ENCODE assay signal across 11 cellular contexts in the genomic region with DNA sequence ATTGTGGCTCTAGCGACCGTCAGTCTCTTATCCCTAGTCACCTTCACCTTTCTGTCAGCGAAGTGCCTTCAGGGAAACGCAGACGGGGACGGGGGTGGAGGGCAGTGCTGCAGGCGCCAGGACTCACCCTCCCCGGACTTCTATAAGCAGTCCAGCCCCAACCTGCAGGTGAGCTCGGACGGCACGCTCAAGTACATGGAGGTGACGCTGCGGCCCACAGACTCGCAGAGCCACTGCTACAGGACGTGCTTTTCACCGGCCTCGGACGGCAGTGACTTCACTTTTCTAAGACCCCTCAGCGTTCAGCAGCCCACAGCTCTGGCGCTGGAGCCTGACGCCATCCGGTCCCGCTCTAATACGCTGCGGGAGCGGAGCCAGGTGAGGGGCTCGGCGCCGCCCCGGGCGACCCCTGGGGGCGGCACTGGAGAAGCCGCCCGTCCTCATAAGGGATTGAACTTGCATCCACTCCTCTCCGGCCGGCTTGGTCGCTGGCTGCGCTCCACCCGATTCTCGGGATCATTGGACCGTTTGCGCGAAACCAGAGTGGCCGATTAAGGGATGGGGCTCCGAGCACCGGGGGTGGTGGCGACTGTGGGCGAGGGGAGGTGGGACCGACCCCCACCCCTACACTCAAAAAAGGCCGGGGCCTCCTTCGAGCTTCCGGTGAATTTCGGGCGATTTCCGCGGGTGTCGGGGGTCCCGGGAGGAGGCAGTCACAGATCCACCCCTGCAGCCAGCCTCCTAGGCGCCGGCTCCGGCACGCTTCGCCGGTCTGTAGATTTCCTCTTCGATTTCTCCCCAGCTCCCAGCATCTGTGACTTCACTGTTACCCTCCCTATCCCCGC. TPM values are rescaled to one million over a fixed set of nuclear protein-coding genes. Genes with fewer than 3 reads are reported as not detected.
A peak's percentile ranks its signal among the peaks of the same experiment; 100 is the strongest.
DNase-seq lines count a peak whose midpoint lies in the region; ATAC-seq, FAIRE-seq and TF ChIP-seq lines count a peak whose summit lies in the region.
"Had no signal": no experiment of that assay in that cellular context is flagged by ENCODE, and none has a peak within 500 bp of the region (broad histone marks: within the 10 kb centered on the region; RNA-seq: fewer than 3 reads in every experiment).

No MANE protein-coding gene starts in this region.

- H3K36me3 ChIP-seq in brain microvascular endothelial cell (replicated peaks), result no peaks in the 10 kb centered on the region

- H3K4me1 Mint-ChIP-seq in activated T-helper 1 cell treated with anti-CD3 and anti-CD28 coated beads, Interleukin-12 subunit alpha, Interleukin-12 subunit beta, Interleukin-2, Interleukin-4 antibody, amounts not matched to agents 30 ng/mL and 10 ng/mL and 1 ng/mL, durations not matched to agents 14 hours and 24 hours and 36 hours (ENCODE audit: low read depth), result no peaks in the 10 kb centered on the region
- peaks cover 14 to 17% (median 15%) of the 10 kb centered on the region in 4 donors for H3K4me1 Mint-ChIP-seq in naive thymus-derived CD8-positive, alpha-beta T cell

- intact Hi-C loops in activated T-helper 1 cell treated with anti-CD3 and anti-CD28 coated beads, Interleukin-12 subunit alpha, Interleukin-12 subunit beta, Interleukin-2, Interleukin-4 antibody, amounts not matched to agents 30 ng/mL and 10 ng/mL and 1 ng/mL, durations not matched to agents 14 hours and 24 hours and 36 hours (cut with micrococcal nuclease), result no loop called here

- no peaks in the 10 kb centered on the region for H3K9me3 Mint-ChIP-seq in activated T-helper 1 cell treated with anti-CD3 and anti-CD28 coated beads, Interleukin-12 subunit alpha, Interleukin-12 subunit beta, Interleukin-2, Interleukin-4 antibody, amounts not matched to agents 30 ng/mL and 10 ng/mL and 1 ng/mL, durations not matched to agents 14 hours and 24 hours and 36 hours
- H3K9me3 Mint-ChIP-seq in naive thymus-derived CD8-positive, alpha-beta T cell, result peaks cover 0 to 4% (median 0%) of the 10 kb centered on the region in 9 donors

- peaks cover 39% of the 10 kb centered on the region for H3K27me3 Mint-ChIP-seq in activated T-helper 1 cell treated with anti-CD3 and anti-CD28 coated beads, Interleukin-12 subunit alpha, Interleukin-12 subunit beta, Interleukin-2, Interleukin-4 antibody, amounts not matched to agents 30 ng/mL and 10 ng/mL and 1 ng/mL, durations not matched to agents 14 hours and 24 hours and 36 hours (ENCODE audit: insufficient read depth)
- H3K27me3 Mint-ChIP-seq in naive thymus-derived CD8-positive, alpha-beta T cell, result peaks cover 40 to 96% (median 73%) of the 10 kb centered on the region in 5 donors

- in situ Hi-C loops in brain microvascular endothelial cell (cut with HindIII; ENCODE audit: low pct_ligation_motif_present, low sequenced_read_pairs), result no loop called here

- H3K36me3 Mint-ChIP-seq in activated T-helper 1 cell treated with anti-CD3 and anti-CD28 coated beads, Interleukin-12 subunit alpha, Interleukin-12 subunit beta, Interleukin-2, Interleukin-4 antibody, amounts not matched to agents 30 ng/mL and 10 ng/mL and 1 ng/mL, durations not matched to agents 14 hours and 24 hours and 36 hours (ENCODE audit: low read depth), result no peaks in the 10 kb centered on the region
- H3K36me3 Mint-ChIP-seq in naive thymus-derived CD8-positive, alpha-beta T cell, result peaks cover under 1 to 4% (median 2%) of the 10 kb centered on the region in 3 donors

- H3K27me3 ChIP-seq in brain microvascular endothelial cell (replicated peaks), result no peaks in the 10 kb centered on the region

- FAIRE-seq in frontal cortex (lab: Jason Lieb, UNC), result no peak
- FAIRE-seq: K562 had no signal

- no peak for DNase-seq in activated T-helper 1 cell treated with anti-CD3 and anti-CD28 coated beads, Interleukin-12 subunit alpha, Interleukin-12 subunit beta, Interleukin-2, Interleukin-4 antibody, amounts not matched to agents 30 ng/mL and 10 ng/mL and 1 ng/mL, durations not matched to agents 14 hours and 24 hours and 36 hours (ENCODE audit: low spot score)
- no peak for DNase-seq in naive thymus-derived CD8-positive, alpha-beta T cell
- no peak for DNase-seq in NCI-H2081 treated with DMSO at 0.1 percent for 48 hours (lab: John Stamatoyannopoulos, UW)
- no peak for DNase-seq in frontal cortex (ENCODE audit: low spot score in 2 of 2)
- no peak for DNase-seq in NCI-H1417 treated with DMSO at 0.1 percent for 48 hours (lab: John Stamatoyannopoulos, UW)
- DNase-seq in brain microvascular endothelial cell, result no peak
- DNase-seq: EL, NCI-H69 had no signal

- TF ChIP-seq CTCF in GM12875 (IDR thresholded peaks at IDR 0.05; ENCODE audit: borderline replicate concordance, insufficient read depth, low read depth, low read length), result no peak
- TF ChIP-seq CTCF in brain microvascular endothelial cell (IDR thresholded peaks at IDR 0.05; ENCODE audit: low read depth, low read length, missing control alignments), result no peak

- no peak overlapping the region for H3K27ac Mint-ChIP-seq in activated T-helper 1 cell treated with anti-CD3 and anti-CD28 coated beads, Interleukin-12 subunit alpha, Interleukin-12 subunit beta, Interleukin-2, Interleukin-4 antibody, amounts not matched to agents 30 ng/mL and 10 ng/mL and 1 ng/mL, durations not matched to agents 14 hours and 24 hours and 36 hours
- H3K27ac Mint-ChIP-seq in naive thymus-derived CD8-positive, alpha-beta T cell, result no peak overlapping the region

- H3K27ac ChIP-seq in brain microvascular endothelial cell, result no peak overlapping the region

- POLR2A ChIA-PET in naive thymus-derived CD8-positive, alpha-beta T cell (lab: Charles Lee), result interaction anchor here (1.3 kb wide), 1 partner anchor 171 kb away, joined by 3 read pairs; a partner anchor contains a TSS

- peak; percentile 32 for ATAC-seq in GM21723 (IDR thresholded peaks at IDR 0.05; ENCODE audit: unreplicated experiment)
- ATAC-seq in naive thymus-derived CD8-positive, alpha-beta T cell, result no peak
- ATAC-seq: K562 had no signal

- peak overlapping the region; percentile 64 for H3K4me3 Mint-ChIP-seq in activated T-helper 1 cell treated with anti-CD3 and anti-CD28 coated beads, Interleukin-12 subunit alpha, Interleukin-12 subunit beta, Interleukin-2, Interleukin-4 antibody, amounts not matched to agents 30 ng/mL and 10 ng/mL and 1 ng/mL, durations not matched to agents 14 hours and 24 hours and 36 hours
- peak overlapping the region; percentile 59 to 90 (median 76) for H3K4me3 Mint-ChIP-seq in naive thymus-derived CD8-positive, alpha-beta T cell

- peak overlapping the region; percentile 6 for H3K4me3 ChIP-seq in GM12875 (ENCODE audit: low read depth, low read length)
- H3K4me3 ChIP-seq in brain microvascular endothelial cell (ENCODE audit: low read depth, low read length), result no peak overlapping the region
- H3K4me3 ChIP-seq: K562 had no signal

RNA-seq across cellular contexts. Expression of a gene that starts 2.7 kb away (rescaled TPM):
- not detected in 2 replicates for total RNA-seq in activated T-helper 1 cell treated with anti-CD3 and anti-CD28 coated beads, Interleukin-12 subunit alpha, Interleukin-12 subunit beta, Interleukin-2, Interleukin-4 antibody, amounts not matched to agents 30 ng/mL and 10 ng/mL and 1 ng/mL, durations not matched to agents 14 hours and 24 hours and 36 hours
- total RNA-seq in naive thymus-derived CD8-positive, alpha-beta T cell, result not detected
- polyA plus RNA-seq in naive thymus-derived CD8-positive, alpha-beta T cell, result not detected
- total RNA-seq in frontal cortex, result 4.9 TPM
- total RNA-seq: K562 had no signal
- polyA plus RNA-seq: K562 had no signal

RNA-seq across cellular contexts. Expression of a gene that starts 6.7 kb away (rescaled TPM):
- not detected in 2 replicates for total RNA-seq in activated T-helper 1 cell treated with anti-CD3 and anti-CD28 coated beads, Interleukin-12 subunit alpha, Interleukin-12 subunit beta, Interleukin-2, Interleukin-4 antibody, amounts not matched to agents 30 ng/mL and 10 ng/mL and 1 ng/mL, durations not matched to agents 14 hours and 24 hours and 36 hours
- not detected for total RNA-seq in naive thymus-derived CD8-positive, alpha-beta T cell
- not detected for polyA plus RNA-seq in naive thymus-derived CD8-positive, alpha-beta T cell
- total RNA-seq in frontal cortex, result 65.2 TPM
- polyA plus RNA-seq: K562 had no signal

RNA-seq across cellular contexts. Expression of a gene that starts 15.8 kb away (rescaled TPM):
- total RNA-seq in activated T-helper 1 cell treated with anti-CD3 and anti-CD28 coated beads, Interleukin-12 subunit alpha, Interleukin-12 subunit beta, Interleukin-2, Interleukin-4 antibody, amounts not matched to agents 30 ng/mL and 10 ng/mL and 1 ng/mL, durations not matched to agents 14 hours and 24 hours and 36 hours, result 0.31 and 0.32 TPM in 2 replicates
- total RNA-seq in naive thymus-derived CD8-positive, alpha-beta T cell, result not detected
- under 1 TPM in 2 of 3 donors, not detected in 1; 0.18 to 0.25 TPM for polyA plus RNA-seq in naive thymus-derived CD8-positive, alpha-beta T cell
- 20.8 TPM for total RNA-seq in frontal cortex
- polyA plus RNA-seq: K562 had no signal

Comparison
In these comparisons a context has a peak if more than half of its experiments do, and no peak if none do; other contexts are left out.
1. RNA of a gene that starts 6.7 kb away (total RNA-seq): 65.2 TPM in frontal cortex (single experiment); not detected in naive thymus-derived CD8-positive, alpha-beta T cell and not detected in activated T-helper 1 cell treated with anti-CD3 and anti-CD28 coated beads, Interleukin-12 subunit alpha, Interleukin-12 subunit beta, Interleukin-2, Interleukin-4 antibody, amounts not matched to agents 30 ng/mL and 10 ng/mL and 1 ng/mL, durations not matched to agents 14 hours and 24 hours and 36 hours; every median in the first group is over 10 times any median in the second.
2. RNA of a gene that starts 15.8 kb away (total RNA-seq): 20.8 TPM in frontal cortex (single experiment); 0.31 to 0.32 TPM in activated T-helper 1 cell treated with anti-CD3 and anti-CD28 coated beads, Interleukin-12 subunit alpha, Interleukin-12 subunit beta, Interleukin-2, Interleukin-4 antibody, amounts not matched to agents 30 ng/mL and 10 ng/mL and 1 ng/mL, durations not matched to agents 14 hours and 24 hours and 36 hours and not detected in naive thymus-derived CD8-positive, alpha-beta T cell; every median in the first group is over 10 times any median in the second.